ENCODE assay signal across 2 cellular contexts in the genomic region with DNA sequence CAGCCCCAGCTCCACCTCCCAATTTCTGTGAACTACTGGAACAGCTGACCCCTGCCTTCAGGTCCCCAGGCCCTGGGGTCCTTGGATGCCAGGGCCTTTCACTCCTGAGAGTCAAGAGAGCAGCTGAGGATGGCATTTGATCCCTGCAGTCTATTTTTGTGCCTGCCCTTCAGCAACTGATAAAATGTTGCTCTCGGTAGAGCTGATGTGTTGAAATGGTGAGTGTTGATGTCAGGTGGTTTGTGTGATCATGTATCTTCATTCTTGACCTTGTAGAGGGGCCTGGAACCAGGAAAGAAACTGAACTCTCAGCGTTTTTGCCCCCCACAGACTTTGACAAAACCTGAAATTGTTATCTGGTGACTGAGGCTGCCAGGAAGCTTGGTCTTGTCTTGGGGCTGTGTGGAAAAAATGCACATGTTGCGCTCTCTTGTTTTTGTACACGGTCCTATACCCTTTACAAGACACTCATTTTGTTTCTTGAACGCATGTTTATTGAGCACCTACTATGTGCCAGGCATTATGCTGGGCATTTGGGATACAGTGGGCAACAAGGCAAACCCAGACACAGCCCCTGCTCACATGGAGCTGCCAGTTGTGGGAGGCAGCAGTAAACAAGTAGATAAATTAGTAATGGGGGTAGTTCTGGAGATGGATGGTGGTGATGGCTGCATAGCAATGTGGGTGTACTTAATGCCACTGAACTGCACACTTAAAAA.
TF ChIP-seq lines count a peak whose summit lies in the region.

No MANE protein-coding gene starts in this region.

TF ChIP-seq in IMR-90, 13 proteins besides CTCF, POLR2A, EP300 and RAD21:
- TF ChIP-seq FOS (IDR thresholded peaks at IDR 0.05; ENCODE audit: low read depth, low read length) (no peak), MAFK (IDR thresholded peaks at IDR 0.05; ENCODE audit: low read depth, low read length) (no peak), MAZ (IDR thresholded peaks at IDR 0.05; ENCODE audit: borderline replicate concordance, low read depth, low read length) (no peak), RCOR1 (IDR thresholded peaks at IDR 0.05; ENCODE audit: insufficient replicate concordance, low read length) (no peak), RFX5 (IDR thresholded peaks at IDR 0.05; ENCODE audit: low read depth, low read length) (no peak), NFE2L2 (IDR thresholded peaks at IDR 0.05; ENCODE audit: low read depth, low read length) (no peak)
- TF ChIP-seq, protein P1, sequence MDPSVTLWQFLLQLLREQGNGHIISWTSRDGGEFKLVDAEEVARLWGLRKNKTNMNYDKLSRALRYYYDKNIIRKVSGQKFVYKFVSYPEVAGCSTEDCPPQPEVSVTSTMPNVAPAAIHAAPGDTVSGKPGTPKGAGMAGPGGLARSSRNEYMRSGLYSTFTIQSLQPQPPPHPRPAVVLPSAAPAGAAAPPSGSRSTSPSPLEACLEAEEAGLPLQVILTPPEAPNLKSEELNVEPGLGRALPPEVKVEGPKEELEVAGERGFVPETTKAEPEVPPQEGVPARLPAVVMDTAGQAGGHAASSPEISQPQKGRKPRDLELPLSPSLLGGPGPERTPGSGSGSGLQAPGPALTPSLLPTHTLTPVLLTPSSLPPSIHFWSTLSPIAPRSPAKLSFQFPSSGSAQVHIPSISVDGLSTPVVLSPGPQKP (IDR thresholded peaks at IDR 0.05; ENCODE audit: borderline replicate concordance, low read depth, low read length): no peak

TF ChIP-seq in H1, 55 proteins besides CTCF, POLR2A, EP300 and RAD21:
- no peak for TF ChIP-seq RNF2 (IDR thresholded peaks at IDR 0.05; ENCODE audit: borderline replicate concordance, low read depth, low read length, missing control alignments, poor library complexity, severe bottlenecking)
- no peak for TF ChIP-seq SRF (IDR thresholded peaks at IDR 0.05; ENCODE audit: low read depth, low read length)
- no peak for TF ChIP-seq MAFK (IDR thresholded peaks at IDR 0.05; ENCODE audit: low read depth, low read length)
- TF ChIP-seq BACH1 (IDR thresholded peaks at IDR 0.05; ENCODE audit: low read length): no peak
- TF ChIP-seq EGR1 (IDR thresholded peaks at IDR 0.05; ENCODE audit: borderline replicate concordance, low read depth, low read length): no peak
- no peak for TF ChIP-seq SP4 (IDR thresholded peaks at IDR 0.05; ENCODE audit: low read length)
- TF ChIP-seq JUN (IDR thresholded peaks at IDR 0.05; ENCODE audit: low read depth, low read length): no peak
- TF ChIP-seq SUZ12 (IDR thresholded peaks at IDR 0.05; ENCODE audit: low read length): no peak
TF ChIP-seq in H1: peak in this region for 0.
